ENCODE assay signal across 9 cellular contexts in the genomic region with DNA sequence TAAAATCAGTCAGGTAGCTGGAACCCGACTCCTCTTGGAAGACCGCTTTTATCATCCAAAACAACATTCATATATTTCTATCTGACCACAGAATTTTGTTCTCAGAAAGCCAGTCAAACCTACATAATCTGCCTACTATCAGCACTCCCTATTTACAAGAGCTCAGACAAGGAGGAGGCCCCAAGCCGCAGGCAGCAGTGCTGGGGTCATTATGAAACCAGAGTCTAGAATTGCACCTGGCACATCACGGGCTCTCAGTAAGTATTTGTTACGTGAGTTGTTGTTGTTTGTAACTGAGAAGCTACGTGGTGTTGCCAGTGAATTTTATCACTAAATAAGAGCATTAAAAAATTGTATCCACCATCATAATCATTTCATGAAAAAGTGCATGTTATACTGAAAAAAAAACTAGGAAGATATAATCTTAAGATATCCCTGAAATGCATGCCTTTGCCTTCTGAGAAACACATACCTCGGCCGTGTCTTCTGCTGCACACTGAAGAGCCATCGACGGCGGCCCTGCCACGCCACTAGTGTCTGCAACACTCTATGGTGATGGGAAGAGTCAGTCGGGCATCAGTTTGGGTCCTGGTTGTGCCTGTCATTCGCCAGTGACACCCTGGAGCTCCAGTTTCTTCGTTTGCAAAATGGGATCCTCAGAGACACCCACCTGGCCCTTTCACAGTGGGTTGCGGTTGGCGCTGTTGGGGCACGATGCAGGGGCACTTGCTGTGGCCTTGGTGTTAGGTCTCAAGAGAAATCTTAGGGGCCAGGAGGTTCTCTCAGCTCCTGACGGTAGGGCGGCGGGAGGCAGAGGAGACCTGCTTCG.
"Had no signal": no experiment of that assay in that cellular context is flagged by ENCODE, and none has a peak within 500 bp of the region (broad histone marks: within the 10 kb centered on the region; RNA-seq: fewer than 3 reads in every experiment).

No MANE protein-coding gene starts in this region.

- ATAC-seq: heart left ventricle; left colon; stimulated activated effector memory CD8-positive, alpha-beta T cell treated with anti-CD3 and anti-CD28 coated beads, Interleukin-12 subunit alpha, Interleukin-12 subunit beta, amount 100 ng/mL, for 72 hours had no signal

- H3K9me3 Mint-ChIP-seq: stimulated activated effector memory CD8-positive, alpha-beta T cell treated with anti-CD3 and anti-CD28 coated beads, Interleukin-12 subunit alpha, Interleukin-12 subunit beta, amount 100 ng/mL, for 72 hours had no signal

- DNase-seq: activated CD4-positive, CD25-positive, alpha-beta regulatory T cell treated with anti-CD3 and anti-CD28 coated beads, Interleukin-2, amount 50 U/mL, for 72 hours; activated naive CD4-positive, alpha-beta T cell treated with Interleukin-2 at 50 U/mL for 16 hours; activated T-cell treated with anti-CD3 and anti-CD28 coated beads for 4 hours; anterior cingulate cortex; heart left ventricle; left colon; stimulated activated CD4-positive, alpha-beta T cell treated with anti-CD3 and anti-CD28 coated beads, Interleukin-2, amount 100 ng/mL, for 24 hours; T1000 had no signal

- H3K4me3 Mint-ChIP-seq: stimulated activated effector memory CD8-positive, alpha-beta T cell treated with anti-CD3 and anti-CD28 coated beads, Interleukin-12 subunit alpha, Interleukin-12 subunit beta, amount 100 ng/mL, for 72 hours had no signal

- H3K36me3 Mint-ChIP-seq: stimulated activated effector memory CD8-positive, alpha-beta T cell treated with anti-CD3 and anti-CD28 coated beads, Interleukin-12 subunit alpha, Interleukin-12 subunit beta, amount 100 ng/mL, for 72 hours had no signal

- H3K27ac Mint-ChIP-seq: stimulated activated effector memory CD8-positive, alpha-beta T cell treated with anti-CD3 and anti-CD28 coated beads, Interleukin-12 subunit alpha, Interleukin-12 subunit beta, amount 100 ng/mL, for 72 hours had no signal

- H3K4me1 Mint-ChIP-seq: stimulated activated effector memory CD8-positive, alpha-beta T cell treated with anti-CD3 and anti-CD28 coated beads, Interleukin-12 subunit alpha, Interleukin-12 subunit beta, amount 100 ng/mL, for 72 hours had no signal
